28 cellular contexts compared by ENCODE assay signal in genomic region chr2:3847397-3848052, GRCh38.
"Had no signal": no experiment of that assay in that cellular context is flagged by ENCODE, and none has a peak within 500 bp of the region (broad histone marks: within the 10 kb centered on the region; RNA-seq: fewer than 3 reads in every experiment).

No MANE protein-coding gene starts in this region.

- H3K9ac ChIP-seq: neural progenitor cell, parathyroid adenoma had no signal

- H3K27ac ChIP-seq: ovary, parathyroid adenoma, psoas muscle, skin epidermis, spleen, suprapubic skin, testis, tibial artery, transverse colon, upper lobe of right lung, uterus had no signal

- H3K36me3 ChIP-seq: neural progenitor cell, ovary, spleen, suprapubic skin, tibial artery, transverse colon, upper lobe of right lung, uterus had no signal

- H3K4me1 ChIP-seq: parathyroid adenoma, psoas muscle, spleen, suprapubic skin, testis, tibial artery, transverse colon, upper lobe of right lung, uterus had no signal

- H3K4me3 ChIP-seq: neural progenitor cell, ovary, psoas muscle, skin epidermis, smooth muscle cell, spleen, suprapubic skin, testis, tibial artery, transverse colon, upper lobe of right lung, uterus had no signal

- H3K27me3 ChIP-seq: neural progenitor cell, ovary, spleen, suprapubic skin, testis, tibial artery, transverse colon, upper lobe of right lung, uterus had no signal

- ATAC-seq: natural killer cell; psoas muscle; right cardiac atrium; sciatic nerve; stimulated activated memory B cell treated with anti-CD40 and anti-IgM and Interleukin-4, amounts not matched to agents 10 μg/mL and 1 μg/mL and 100 μg/mL, for 72 hours; stimulated activated naive CD8-positive, alpha-beta T cell treated with anti-CD3 and anti-CD28 coated beads, Interleukin-15, amount 100 ng/mL, for 72 hours; stimulated activated naive CD8-positive, alpha-beta T cell treated with anti-CD3 and anti-CD28 coated beads, Interleukin-15, Interleukin-2, amounts not matched to agents 100 U/mL and 50 U/mL, for 24 hours; upper lobe of right lung had no signal

- DNase-seq: natural killer cell; occipital lobe; ovary; posterior cingulate gyrus; psoas muscle; right cardiac atrium; spleen; stimulated activated CD4-positive, alpha-beta T cell treated with anti-CD3 and anti-CD28 coated beads, Interleukin-12 subunit alpha, Interleukin-12 subunit beta, amount 100 ng/mL, for 4 hours; stimulated activated CD4-positive, alpha-beta T cell treated with anti-CD3 and anti-CD28 coated beads, Interleukin-1b, Interleukin-23, amount 100 ng/mL, for 48 hours; stimulated activated CD4-positive, alpha-beta T cell treated with anti-CD3 and anti-CD28 coated beads, Interleukin-4, amount 100 ng/mL, for 1 hour; stimulated activated CD4-positive, alpha-beta T cell treated with anti-CD3 and anti-CD28 coated beads, Interleukin-4, amount 100 ng/mL, for 4 hours; stimulated activated CD8-positive, alpha-beta memory T cell treated with anti-CD3 and anti-CD28 coated beads, Interleukin-4, amount 100 ng/mL, for 48 hours; stimulated activated naive CD4-positive, alpha-beta T cell; stimulated activated naive CD8-positive, alpha-beta T cell treated with anti-CD3 and anti-CD28 coated beads, Interleukin-15, amount 100 ng/mL, for 72 hours; stimulated activated naive CD8-positive, alpha-beta T cell treated with anti-CD3 and anti-CD28 coated beads, Interleukin-15, Interleukin-2, amounts not matched to agents 100 U/mL and 50 U/mL, for 24 hours; substantia nigra; testis; tibial artery; transverse colon; upper lobe of right lung; uterus had no signal

- H3K9me3 ChIP-seq: ovary, psoas muscle, suprapubic skin, testis, tibial artery, transverse colon, upper lobe of right lung, uterus had no signal
